ENCODE assay signal across 2 cellular contexts in genomic region chr16:70127706-70128105, GRCh38.
TF ChIP-seq lines count a peak whose summit lies in the region.

No MANE protein-coding gene starts in this region.

TF ChIP-seq in Ishikawa, 13 proteins besides CTCF, POLR2A, EP300 and RAD21:
- TF ChIP-seq USF1 (IDR thresholded peaks at IDR 0.05): peak; percentile 32; the same call in 1 of the 2 replicates

TF ChIP-seq in K562, 482 proteins besides CTCF, POLR2A, EP300 and RAD21:
- TF ChIP-seq NFYB (IDR thresholded peaks at IDR 0.05; ENCODE audit: extremely low read depth, insufficient read length): peak; percentile 11
- TF ChIP-seq, protein P1, sequence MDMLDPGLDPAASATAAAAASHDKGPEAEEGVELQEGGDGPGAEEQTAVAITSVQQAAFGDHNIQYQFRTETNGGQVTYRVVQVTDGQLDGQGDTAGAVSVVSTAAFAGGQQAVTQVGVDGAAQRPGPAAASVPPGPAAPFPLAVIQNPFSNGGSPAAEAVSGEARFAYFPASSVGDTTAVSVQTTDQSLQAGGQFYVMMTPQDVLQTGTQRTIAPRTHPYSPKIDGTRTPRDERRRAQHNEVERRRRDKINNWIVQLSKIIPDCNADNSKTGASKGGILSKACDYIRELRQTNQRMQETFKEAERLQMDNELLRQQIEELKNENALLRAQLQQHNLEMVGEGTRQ (CRISPR knock-in tag; IDR thresholded peaks at IDR 0.05): peak; percentile 18; the same call in 1 of the 2 replicates
